Comparison of ENCODE assay signal across 2 cellular contexts in genomic region chr17:43759836-43760235, GRCh38.
TF ChIP-seq lines count a peak whose summit lies in the region.

No MANE protein-coding gene starts in this region.

TF ChIP-seq in HepG2, 621 proteins besides CTCF, POLR2A, EP300 and RAD21:
- TF ChIP-seq ZNF235 (CRISPR knock-in tag; IDR thresholded peaks at IDR 0.05; ENCODE audit: borderline replicate concordance) = 0 out of 2 replicates have a peak, but pooled peaks have one; percentile 33
- no peak for TF ChIP-seq ZNF570 (CRISPR knock-in tag; IDR thresholded peaks at IDR 0.05; ENCODE audit: borderline replicate concordance)
- TF ChIP-seq ZNF546 (CRISPR knock-in tag; conservative IDR thresholded peaks at IDR 0.05) = 0 out of 2 replicates have a peak, but pooled peaks have one; percentile 68

TF ChIP-seq in H1, 55 proteins besides CTCF, POLR2A, EP300 and RAD21:
- 0 out of 2 replicates have a peak, but pooled peaks have one; percentile 49 for TF ChIP-seq RBBP5 (IDR thresholded peaks at IDR 0.05; ENCODE audit: borderline replicate concordance, low read depth, low read length)
- no peak for TF ChIP-seq SUZ12 (IDR thresholded peaks at IDR 0.05; ENCODE audit: low read length)
- TF ChIP-seq JUN (IDR thresholded peaks at IDR 0.05; ENCODE audit: low read depth, low read length) = no peak
- no peak for TF ChIP-seq USF2 (IDR thresholded peaks at IDR 0.05; ENCODE audit: low read length)
- peak; percentile 30; the same call in 1 of the 2 replicates for TF ChIP-seq E2F6 (IDR thresholded peaks at IDR 0.05)
